In the genomic region with DNA sequence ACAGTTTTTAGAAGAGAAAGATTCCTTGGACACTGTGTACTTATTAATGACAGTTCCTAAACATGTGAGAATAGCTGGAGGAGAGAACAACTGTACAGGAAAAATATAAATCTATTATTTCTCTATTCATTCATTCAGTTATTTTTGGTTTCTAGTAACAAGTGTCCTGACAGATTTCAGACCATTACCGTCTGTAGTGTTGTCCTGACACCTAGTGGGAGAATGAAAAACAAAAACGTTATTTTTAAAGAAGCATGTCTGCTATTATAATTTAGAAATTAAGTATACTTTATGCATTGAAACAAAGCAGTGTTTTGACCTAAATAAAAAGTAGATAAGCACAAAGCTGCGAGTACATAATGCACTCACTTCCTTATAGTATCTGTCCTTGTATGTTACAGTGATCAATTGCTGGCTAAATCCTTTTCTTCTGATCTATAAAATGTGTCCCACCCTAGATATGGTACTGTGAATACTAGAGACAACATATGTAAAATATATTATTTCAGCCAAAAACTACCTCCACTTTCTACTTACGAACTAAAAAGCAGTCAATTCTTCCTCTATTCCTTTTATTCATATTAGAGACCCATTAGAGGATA, we compare ENCODE assay signal across 8 cellular contexts.
DNase-seq lines count a peak whose midpoint lies in the region; ATAC-seq and TF ChIP-seq lines count a peak whose summit lies in the region.

No MANE protein-coding gene starts in this region.

- 0 to 1% methylated on average over 4 of the region's 4 CpGs for WGBS in GM23248 (ENCODE audit: low coverage in 1 of 2, low lambda C conversion rate in 2 of 2, missing lambda C conversion rate in 2 of 2), 2 experiments
- 0% methylated on average over 4 of the region's 4 CpGs for WGBS in mammary epithelial cell (ENCODE audit: low coverage, missing lambda C conversion rate)

- no peak overlapping the region for H3K4me3 Mint-ChIP-seq in CD4-positive, alpha-beta memory T cell

- no peak overlapping the region for H3K4me3 ChIP-seq in CD4-positive, alpha-beta memory T cell (ENCODE audit: low read length in 2 of 2)
- H3K4me3 ChIP-seq in GM23248 (no peak overlapping the region), mammary epithelial cell (replicated peaks in 1 of 3; ENCODE audit: insufficient read depth in 1 of 3, low read depth in 2 of 3, low read length in 3 of 3) (no peak overlapping the region), left lung (no peak overlapping the region)

- no TSS peak for BruUV-seq in mammary epithelial cell (replicated peaks; lab: Mats Ljungman, UMichigan)

- no peak overlapping the region for H3K27ac Mint-ChIP-seq in CD4-positive, alpha-beta memory T cell

- H3K27me3 ChIP-seq in CD4-positive, alpha-beta memory T cell (ENCODE audit: insufficient read depth, low read length): no peaks in the 10 kb centered on the region
- peaks cover 7% of the 10 kb centered on the region; the same call in 1 of the 2 replicates for H3K27me3 ChIP-seq in GM23248 (replicated peaks; ENCODE audit: insufficient read depth)
- no peaks in the 10 kb centered on the region for H3K27me3 ChIP-seq in mammary epithelial cell (ENCODE audit: insufficient read depth, low read length)
- no peaks in the 10 kb centered on the region for H3K27me3 ChIP-seq in left lung

- no peak overlapping the region for H3K27ac ChIP-seq in CD4-positive, alpha-beta memory T cell (ENCODE audit: low read depth, low read length)
- H3K27ac ChIP-seq in GM23248 (no peak overlapping the region), mammary epithelial cell (ENCODE audit: insufficient read depth, low read depth, low read length) (no peak overlapping the region), left lung (no peak overlapping the region)

- no peaks in the 10 kb centered on the region for H3K36me3 Mint-ChIP-seq in CD4-positive, alpha-beta memory T cell

- H3F3A ChIP-seq in GM23248 (ENCODE audit: insufficient read depth): no peaks in the 10 kb centered on the region

- H3K9me3 ChIP-seq in CD4-positive, alpha-beta memory T cell (ENCODE audit: control insufficient read depth in 1 of 2, low read length in 2 of 2): no peaks in the 10 kb centered on the region
- no peaks in the 10 kb centered on the region for H3K9me3 ChIP-seq in GM23248 (ENCODE audit: low read depth)
- no peaks in the 10 kb centered on the region for H3K9me3 ChIP-seq in mammary epithelial cell (replicated peaks; ENCODE audit: insufficient read depth, low read length)
- no peaks in the 10 kb centered on the region for H3K9me3 ChIP-seq in left lung

- H3K79me2 ChIP-seq in GM23248 (ENCODE audit: insufficient read depth) (no peaks in the 10 kb centered on the region), mammary epithelial cell (ENCODE audit: insufficient read depth, low read length) (no peaks in the 10 kb centered on the region)

- in situ Hi-C loops in GM23248 (cut with MboI) (loop anchor here (5.0 to 25.0 kb wide), 3 partner anchors 581 to 726 kb away; no protein-coding TSS in a partner anchor), mammary epithelial cell (cut with MboI; ENCODE audit: low sequenced_read_pairs in 2 of 2) (loop anchor here (10.0 to 25.0 kb wide), 3 partner anchors 576 to 751 kb away; a partner anchor contains a TSS)

- H3K4me1 ChIP-seq in CD4-positive, alpha-beta memory T cell (ENCODE audit: insufficient read depth, low read length): no peaks in the 10 kb centered on the region
- H3K4me1 ChIP-seq in GM23248 (ENCODE audit: insufficient read depth) (no peaks in the 10 kb centered on the region), mammary epithelial cell (ENCODE audit: insufficient read depth, low read length) (no peaks in the 10 kb centered on the region), left lung (no peaks in the 10 kb centered on the region)

- no peaks in the 10 kb centered on the region for H3K9me3 Mint-ChIP-seq in CD4-positive, alpha-beta memory T cell

- H2AFZ ChIP-seq in GM23248 (no peak overlapping the region), mammary epithelial cell (ENCODE audit: low read depth, low read length) (no peak overlapping the region)

- H3K9ac ChIP-seq in GM23248: no peak overlapping the region
- H3K9ac ChIP-seq in mammary epithelial cell (ENCODE audit: insufficient read depth, low read length): no peak overlapping the region

- no peaks in the 10 kb centered on the region for H3K9me2 ChIP-seq in GM23248 (ENCODE audit: insufficient read depth)

- H3K36me3 ChIP-seq in CD4-positive, alpha-beta memory T cell (ENCODE audit: insufficient read depth, low read length): no peaks in the 10 kb centered on the region
- no peaks in the 10 kb centered on the region for H3K36me3 ChIP-seq in GM23248 (ENCODE audit: low read depth)
- H3K36me3 ChIP-seq in mammary epithelial cell (ENCODE audit: insufficient read depth, low read length): no peaks in the 10 kb centered on the region
- no peaks in the 10 kb centered on the region for H3K36me3 ChIP-seq in left lung

- dilution Hi-C loops in mammary epithelial cell (cut with HindIII; ENCODE audit: low sequenced_read_pairs): no loop called here

- H3K4me1 Mint-ChIP-seq in CD4-positive, alpha-beta memory T cell: no peaks in the 10 kb centered on the region

- H3K4me2 ChIP-seq in GM23248 (ENCODE audit: unreplicated experiment) (no peak overlapping the region), mammary epithelial cell (ENCODE audit: insufficient read depth, low read depth, low read length) (no peak overlapping the region)

- TF ChIP-seq CTCF in mammary epithelial cell (conservative IDR thresholded peaks at IDR 0.05 in 1 of 2, IDR thresholded peaks at IDR 0.05 in 1 of 2; ENCODE audit: extremely low read depth in 1 of 2, insufficient read depth in 1 of 2, low read depth in 1 of 2, low read length in 2 of 2) (peak; percentile 39 to 61), left lung (IDR thresholded peaks at IDR 0.05) (peak; percentile 19 to 46)

- ATAC-seq in left lung (peak; percentile 70), HG02623 (IDR thresholded peaks at IDR 0.05; ENCODE audit: unreplicated experiment) (no peak), GM19467 (IDR thresholded peaks at IDR 0.05; ENCODE audit: unreplicated experiment) (no peak)

- DNase-seq in CD4-positive, alpha-beta memory T cell: peak in 4 of 5 donors; percentile 40 to 47 (median 46)
- DNase-seq in GM23248 (peak; percentile 63), NCI-H2227 (lab: John Stamatoyannopoulos, UW; ENCODE audit: unreplicated experiment) (peak; percentile 60), mammary epithelial cell (peak; percentile 10), left lung (no peak), islet precursor cell (no peak)

- CTCF ChIA-PET in CD4-positive, alpha-beta memory T cell (lab: Charles Lee; ENCODE audit: partially characterized antibody): interaction anchor here (0.8 to 5.2 kb wide), 10 partner anchors 19 to 738 kb away, joined by 3 to 61 read pairs (median 10); a partner anchor contains a TSS
- CTCF ChIA-PET in mammary epithelial cell (lab: Charles Lee; ENCODE audit: low non-redundant PET): no interaction called here

- intact Hi-C loops in CD4-positive, alpha-beta memory T cell (cut with micrococcal nuclease): loop anchor here (1.0 kb wide), 4 partner anchors 577 to 738 kb away; no protein-coding TSS in a partner anchor
- intact Hi-C loops in mammary epithelial cell (cut with micrococcal nuclease) (loop anchor here (1.0 to 10.0 kb wide), 6 partner anchors 148 to 738 kb away; a partner anchor contains a TSS), left lung (cut with DNase I) (loop anchor here in 1 of 2 donors (10.0 kb wide), 2 partner anchors 628 to 738 kb away; no protein-coding TSS in a partner anchor)

- H4K20me1 ChIP-seq in GM23248 (ENCODE audit: insufficient read depth) (no peaks in the 10 kb centered on the region), mammary epithelial cell (ENCODE audit: insufficient read depth, low read length) (no peaks in the 10 kb centered on the region)

- H3K27me3 Mint-ChIP-seq in CD4-positive, alpha-beta memory T cell: peaks cover 5 to 7% of the 10 kb centered on the region in 2 donors

- POLR2A ChIA-PET in CD4-positive, alpha-beta memory T cell (lab: Charles Lee; ENCODE audit: partially characterized antibody): no interaction called here

Comparison
In these comparisons a context has a peak if more than half of its experiments do, and no peak if none do; other contexts are left out.
1. DNase-seq: peak in CD4-positive, alpha-beta memory T cell (4 of 5), GM23248 (single experiment), NCI-H2227 (single experiment) and mammary epithelial cell (single experiment); none in left lung (0 of 2) and islet precursor cell (single experiment).